In the genomic region with DNA sequence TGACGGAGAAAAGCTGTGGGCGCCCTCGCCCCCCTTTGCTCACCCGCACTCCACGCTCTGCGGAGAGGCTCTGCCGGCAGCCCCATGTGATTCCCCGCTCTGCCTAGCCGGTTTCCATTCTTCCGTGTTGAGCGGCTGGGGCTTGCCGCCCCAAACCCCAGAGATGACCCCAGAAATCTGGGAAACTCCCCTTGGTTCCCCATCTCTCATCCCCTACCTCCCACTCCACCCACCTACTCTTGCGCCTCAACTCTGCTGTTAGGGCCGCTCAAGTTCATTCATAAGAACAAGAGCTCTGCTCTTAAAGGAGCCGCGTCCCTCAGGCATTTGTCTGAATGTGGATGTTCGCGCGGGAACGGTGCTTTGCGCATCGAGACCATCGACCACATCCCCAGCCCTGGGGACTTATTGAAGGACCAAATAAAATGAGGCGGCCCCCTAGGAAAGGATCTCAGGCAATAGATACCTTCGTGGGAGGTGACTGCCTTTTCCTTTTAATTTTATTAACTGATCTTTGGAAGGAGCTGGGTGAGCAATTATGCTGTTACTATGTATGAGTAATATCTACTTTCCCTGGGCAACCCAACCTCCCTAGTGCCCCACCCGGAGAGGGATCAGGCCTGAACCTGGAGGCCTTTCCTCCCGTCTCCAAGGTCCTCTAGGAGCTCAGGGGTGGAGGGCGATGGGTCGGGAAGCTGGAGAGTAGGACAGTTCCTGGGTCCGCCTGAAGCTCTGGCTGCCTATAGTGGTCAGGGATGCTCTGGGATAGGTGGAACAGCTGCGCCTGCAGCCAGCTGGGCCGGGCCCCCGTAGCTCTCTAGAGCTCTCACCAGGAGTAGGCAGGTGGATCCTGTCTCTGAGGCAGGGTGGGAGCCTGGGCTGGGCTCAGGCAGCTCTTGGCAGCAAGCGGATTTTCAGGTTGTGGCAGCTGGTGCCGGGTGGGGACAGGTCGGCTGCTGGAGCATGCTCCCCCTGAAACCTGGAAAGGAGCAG, we compare ENCODE assay signal across 8 cellular contexts. TPM values are rescaled to one million over a fixed set of nuclear protein-coding genes. Genes with fewer than 3 reads are reported as not detected.
DNase-seq lines count a peak whose midpoint lies in the region; ATAC-seq and TF ChIP-seq lines count a peak whose summit lies in the region.

No MANE protein-coding gene starts in this region.

- peak overlapping the region; percentile 88 for H2AFZ ChIP-seq in GM23338

- H3K27me3 ChIP-seq in DOHH2 (ENCODE audit: control insufficient read depth, low read length) (no peaks in the 10 kb centered on the region), GM23338 (ENCODE audit: insufficient read depth) (peaks cover 22% of the 10 kb centered on the region), iPS-18a (ENCODE audit: control insufficient read depth, insufficient read depth, low read length) (peaks cover 21% of the 10 kb centered on the region)

- peaks cover 18% of the 10 kb centered on the region for H3K4me1 Mint-ChIP-seq in GM23338

- TF ChIP-seq CTCF in DOHH2 (IDR thresholded peaks at IDR 0.05; ENCODE audit: low read depth, low read length, poor library complexity, severe bottlenecking), result no peak
- no peak for TF ChIP-seq CTCF in GM23338 (conservative IDR thresholded peaks at IDR 0.05; ENCODE audit: low read depth in 2 of 2)

- H3K9me3 Mint-ChIP-seq in GM23338, result peaks cover 1% of the 10 kb centered on the region; the same call in 1 of the 3 replicates

- H3K9me3 ChIP-seq in DOHH2 (ENCODE audit: control insufficient read depth, insufficient read depth, low read length) (no peaks in the 10 kb centered on the region), iPS-18a (ENCODE audit: control insufficient read depth, low read depth, low read length) (no peaks in the 10 kb centered on the region)

- peaks cover 24% of the 10 kb centered on the region for H3K36me3 Mint-ChIP-seq in GM23338 (ENCODE audit: low read depth)

- no peak overlapping the region for H3K27ac Mint-ChIP-seq in GM23338

- H4K20me1 ChIP-seq in DOHH2 (ENCODE audit: control insufficient read depth, insufficient read depth, low read depth, low read length), result 0 out of 2 replicates have a peak, but pooled peaks cover 5% of the 10 kb centered on the region
- H4K20me1 ChIP-seq in GM23338 (replicated peaks; ENCODE audit: insufficient read depth), result no peaks in the 10 kb centered on the region; the same call in none of the 2 replicates

- H3K4me2 ChIP-seq in DOHH2 (ENCODE audit: low read length), result peak overlapping the region; percentile 94
- H3K4me2 ChIP-seq in GM23338, result peak overlapping the region; percentile 97

- H3F3A ChIP-seq in DOHH2 (ENCODE audit: control insufficient read depth, insufficient read depth) (peaks cover 14% of the 10 kb centered on the region), GM23338 (replicated peaks; ENCODE audit: low read depth) (no peaks in the 10 kb centered on the region)

- H3K27ac ChIP-seq in DOHH2 (ENCODE audit: low read depth, low read length) (no peak overlapping the region), GM23338 (ENCODE audit: low read depth) (no peak overlapping the region), iPS-18a (ENCODE audit: low read length) (no peak overlapping the region)

- peak; percentile 62 for DNase-seq in GM23338 (ENCODE audit: low spot score)
- DNase-seq in M059J (ENCODE audit: low read depth), result peak; percentile 63
- peak; percentile 11 for DNase-seq in amniotic stem cell (lab: John Stamatoyannopoulos, UW)
- DNase-seq in stimulated activated CD4-positive, alpha-beta T cell treated with anti-CD3 and anti-CD28 coated beads, Interleukin-12 subunit alpha, Interleukin-12 subunit beta, amount 100 ng/mL, for 48 hours (ENCODE audit: low read depth in 2 of 3, low spot score in 1 of 3), result peak; percentile 13 to 49 (median 46)

- ATAC-seq in GM23338 (peak; percentile 40), SK-N-SH treated with all-trans-retinoic acid at 6 μM for 48 hours (peak; percentile 71), GM18520 (IDR thresholded peaks at IDR 0.05; ENCODE audit: unreplicated experiment) (no peak)

- H3K79me2 ChIP-seq in DOHH2 (ENCODE audit: control insufficient read depth, low read length) (peaks cover 22% of the 10 kb centered on the region), GM23338 (replicated peaks; ENCODE audit: insufficient read depth) (peaks cover 20% of the 10 kb centered on the region)

- H3K36me3 ChIP-seq in DOHH2 (ENCODE audit: control insufficient read depth, low read length) (peaks cover 17% of the 10 kb centered on the region), GM23338 (ENCODE audit: insufficient read depth) (peaks cover 14% of the 10 kb centered on the region; the same call in 1 of the 2 replicates), iPS-18a (ENCODE audit: control insufficient read depth, low read depth, low read length) (peaks cover 24% of the 10 kb centered on the region)

- peak overlapping the region; percentile 83 for H3K4me3 ChIP-seq in DOHH2 (ENCODE audit: low read length)
- H3K4me3 ChIP-seq in GM23338, result peak overlapping the region; percentile 82
- H3K4me3 ChIP-seq in iPS-18a (ENCODE audit: low read length), result peak overlapping the region; percentile 65

- peaks cover 32% of the 10 kb centered on the region for H3K27me3 Mint-ChIP-seq in GM23338 (ENCODE audit: insufficient read depth, low read depth, poor library complexity)

- no peaks in the 10 kb centered on the region for H3K9me2 ChIP-seq in DOHH2 (replicated peaks; ENCODE audit: control insufficient read depth, low read length)
- H3K9me2 ChIP-seq in GM23338 (ENCODE audit: insufficient read depth), result no peaks in the 10 kb centered on the region

- H3K4me3 Mint-ChIP-seq in GM23338, result peak overlapping the region; percentile 92

- H3K4me1 ChIP-seq in DOHH2 (ENCODE audit: control insufficient read depth, low read length), result peaks cover 32% of the 10 kb centered on the region
- H3K4me1 ChIP-seq in GM23338 (ENCODE audit: insufficient read depth), result peaks cover 15% of the 10 kb centered on the region
- H3K4me1 ChIP-seq in iPS-18a (ENCODE audit: control insufficient read depth, low read depth, low read length), result peaks cover 8% of the 10 kb centered on the region

- H3K9ac ChIP-seq in iPS-18a (ENCODE audit: low read length), result peak overlapping the region; percentile 50

TF ChIP-seq in GM23338, 12 proteins besides CTCF, POLR2A, EP300 and RAD21:
- TF ChIP-seq, protein P1, sequence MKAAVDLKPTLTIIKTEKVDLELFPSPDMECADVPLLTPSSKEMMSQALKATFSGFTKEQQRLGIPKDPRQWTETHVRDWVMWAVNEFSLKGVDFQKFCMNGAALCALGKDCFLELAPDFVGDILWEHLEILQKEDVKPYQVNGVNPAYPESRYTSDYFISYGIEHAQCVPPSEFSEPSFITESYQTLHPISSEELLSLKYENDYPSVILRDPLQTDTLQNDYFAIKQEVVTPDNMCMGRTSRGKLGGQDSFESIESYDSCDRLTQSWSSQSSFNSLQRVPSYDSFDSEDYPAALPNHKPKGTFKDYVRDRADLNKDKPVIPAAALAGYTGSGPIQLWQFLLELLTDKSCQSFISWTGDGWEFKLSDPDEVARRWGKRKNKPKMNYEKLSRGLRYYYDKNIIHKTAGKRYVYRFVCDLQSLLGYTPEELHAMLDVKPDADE (IDR thresholded peaks at IDR 0.05), result no peak
- no peak for TF ChIP-seq POLR2AphosphoS5 (IDR thresholded peaks at IDR 0.05; ENCODE audit: low read depth)

TF ChIP-seq in SK-N-SH treated with all-trans-retinoic acid at 6 μM for 48 hours, 23 proteins besides CTCF, POLR2A, EP300 and RAD21 (continues in another document):
- TF ChIP-seq ZNF565 (CRISPR knock-in tag; conservative IDR thresholded peaks at IDR 0.05; ENCODE audit: low read depth) (no peak), SNAI2 (CRISPR knock-in tag; IDR thresholded peaks at IDR 0.05) (no peak), BACH2 (CRISPR knock-in tag; IDR thresholded peaks at IDR 0.05; ENCODE audit: borderline replicate concordance) (no peak), RARB (CRISPR knock-in tag; IDR thresholded peaks at IDR 0.05) (no peak), ZFP3 (CRISPR knock-in tag; IDR thresholded peaks at IDR 0.05) (no peak), ISL1 (CRISPR knock-in tag; IDR thresholded peaks at IDR 0.05) (no peak), ESRRG (CRISPR knock-in tag; IDR thresholded peaks at IDR 0.05) (no peak), PPARA (CRISPR knock-in tag; IDR thresholded peaks at IDR 0.05; ENCODE audit: borderline replicate concordance) (no peak)
- TF ChIP-seq, protein P2, sequence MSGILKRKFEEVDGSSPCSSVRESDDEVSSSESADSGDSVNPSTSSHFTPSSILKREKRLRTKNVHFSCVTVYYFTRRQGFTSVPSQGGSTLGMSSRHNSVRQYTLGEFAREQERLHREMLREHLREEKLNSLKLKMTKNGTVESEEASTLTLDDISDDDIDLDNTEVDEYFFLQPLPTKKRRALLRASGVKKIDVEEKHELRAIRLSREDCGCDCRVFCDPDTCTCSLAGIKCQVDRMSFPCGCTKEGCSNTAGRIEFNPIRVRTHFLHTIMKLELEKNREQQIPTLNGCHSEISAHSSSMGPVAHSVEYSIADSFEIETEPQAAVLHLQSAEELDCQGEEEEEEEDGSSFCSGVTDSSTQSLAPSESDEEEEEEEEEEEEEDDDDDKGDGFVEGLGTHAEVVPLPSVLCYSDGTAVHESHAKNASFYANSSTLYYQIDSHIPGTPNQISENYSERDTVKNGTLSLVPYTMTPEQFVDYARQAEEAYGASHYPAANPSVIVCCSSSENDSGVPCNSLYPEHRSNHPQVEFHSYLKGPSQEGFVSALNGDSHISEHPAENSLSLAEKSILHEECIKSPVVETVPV (CRISPR knock-in tag; IDR thresholded peaks at IDR 0.05), result no peak
- TF ChIP-seq, protein P3, sequence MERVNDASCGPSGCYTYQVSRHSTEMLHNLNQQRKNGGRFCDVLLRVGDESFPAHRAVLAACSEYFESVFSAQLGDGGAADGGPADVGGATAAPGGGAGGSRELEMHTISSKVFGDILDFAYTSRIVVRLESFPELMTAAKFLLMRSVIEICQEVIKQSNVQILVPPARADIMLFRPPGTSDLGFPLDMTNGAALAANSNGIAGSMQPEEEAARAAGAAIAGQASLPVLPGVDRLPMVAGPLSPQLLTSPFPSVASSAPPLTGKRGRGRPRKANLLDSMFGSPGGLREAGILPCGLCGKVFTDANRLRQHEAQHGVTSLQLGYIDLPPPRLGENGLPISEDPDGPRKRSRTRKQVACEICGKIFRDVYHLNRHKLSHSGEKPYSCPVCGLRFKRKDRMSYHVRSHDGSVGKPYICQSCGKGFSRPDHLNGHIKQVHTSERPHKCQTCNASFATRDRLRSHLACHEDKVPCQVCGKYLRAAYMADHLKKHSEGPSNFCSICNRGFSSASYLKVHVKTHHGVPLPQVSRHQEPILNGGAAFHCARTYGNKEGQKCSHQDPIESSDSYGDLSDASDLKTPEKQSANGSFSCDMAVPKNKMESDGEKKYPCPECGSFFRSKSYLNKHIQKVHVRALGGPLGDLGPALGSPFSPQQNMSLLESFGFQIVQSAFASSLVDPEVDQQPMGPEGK (CRISPR knock-in tag; IDR thresholded peaks at IDR 0.05; ENCODE audit: borderline replicate concordance), result no peak

RNA-seq across cellular contexts. Expression of gene MFSD2A, which starts 0.9 kb away (rescaled TPM):
- total RNA-seq in GM23338 (2014; rRNA removed; shearing (Covaris generic)), result 22.1 and 23.9 TPM in 2 replicates
- 16.1 and 17.9 TPM in 2 replicates for polyA plus RNA-seq in GM23338 (2016; fragmentation: Nextera tagmentation; extraction: Ambion mirVana)
- total RNA-seq in M059J (2014; rRNA removed; shearing (Covaris generic)), result 1.2 and 2.3 TPM in 2 replicates

RNA-seq across cellular contexts. Expression of gene MYCL, which starts 54.1 kb away (rescaled TPM):
- 38.8 and 41.1 TPM in 2 replicates for total RNA-seq in GM23338 (2014; rRNA removed; shearing (Covaris generic))
- polyA plus RNA-seq in GM23338 (2016; fragmentation: Nextera tagmentation; extraction: Ambion mirVana), result 8.2 and 9.1 TPM in 2 replicates
- 0.57 TPM in 1 of 2 replicates, not detected in the other for total RNA-seq in M059J (2014; rRNA removed; shearing (Covaris generic))

Comparison
In these comparisons a context has a peak if more than half of its experiments do, and no peak if none do; other contexts are left out.
1. DNase-seq: peak in every context shown above with its lines; median percentile 63 in M059J; 62 in GM23338; 46 in stimulated activated CD4-positive, alpha-beta T cell treated with anti-CD3 and anti-CD28 coated beads, Interleukin-12 subunit alpha, Interleukin-12 subunit beta, amount 100 ng/mL, for 48 hours; 11 in amniotic stem cell.
2. RNA of gene MYCL, which starts 54.1 kb away (total RNA-seq): 38.8 to 41.1 TPM in GM23338; 0.57 TPM in M059J; every median in the first group is over 10 times any median in the second.
3. Peak in every context shown above with its lines, with median percentiles within 50 percentile points of each other: H3K4me3 ChIP-seq.